9 cellular contexts compared by ENCODE assay signal in genomic region chr1:39407496-39407888, GRCh38.
DNase-seq lines count a peak whose midpoint lies in the region; ATAC-seq, FAIRE-seq and TF ChIP-seq lines count a peak whose summit lies in the region.
"Had no signal": no experiment of that assay in that cellular context is flagged by ENCODE, and none has a peak within 500 bp of the region (broad histone marks: within the 10 kb centered on the region; RNA-seq: fewer than 3 reads in every experiment).

No MANE protein-coding gene starts in this region.

- no peaks in the 10 kb centered on the region for H4K20me1 ChIP-seq in OCI-LY1 (ENCODE audit: insufficient read depth, low read length)
- H4K20me1 ChIP-seq in endothelial cell of umbilical vein (replicated peaks; ENCODE audit: control insufficient read depth, extremely low read depth, insufficient read depth, low read length): peaks cover 12% of the 10 kb centered on the region
- no peaks in the 10 kb centered on the region for H4K20me1 ChIP-seq in Karpas-422 (ENCODE audit: insufficient read depth, low read depth, low read length)

- H3K79me2 ChIP-seq in OCI-LY1 (ENCODE audit: insufficient read depth, low read length): no peaks in the 10 kb centered on the region
- H3K79me2 ChIP-seq in endothelial cell of umbilical vein (ENCODE audit: control insufficient read depth, insufficient read depth, low read length): peaks cover 52% of the 10 kb centered on the region
- H3K79me2 ChIP-seq in Karpas-422 (ENCODE audit: low read length): no peaks in the 10 kb centered on the region

- H3K9me3 ChIP-seq in OCI-LY1 (ENCODE audit: low read length) (no peaks in the 10 kb centered on the region), endothelial cell of umbilical vein (replicated peaks; ENCODE audit: control insufficient read depth, insufficient read depth, low read length) (no peaks in the 10 kb centered on the region), Karpas-422 (ENCODE audit: low read length) (no peaks in the 10 kb centered on the region)

- intact Hi-C loops in endothelial cell of umbilical vein (cut with micrococcal nuclease): loop anchor here (5.0 kb wide), 1 partner anchor 215 kb away; no protein-coding TSS in a partner anchor

- H3K36me3 ChIP-seq in OCI-LY1 (ENCODE audit: insufficient read depth, low read length) (no peaks in the 10 kb centered on the region), endothelial cell of umbilical vein (ENCODE audit: control insufficient read depth in 2 of 2, extremely low read depth in 1 of 2, insufficient read depth in 2 of 2, low read length in 2 of 2) (peaks cover 1 to 7% of the 10 kb centered on the region in 2 experiments), rectal smooth muscle tissue (ENCODE audit: control insufficient read depth, insufficient read depth, low read length) (no peaks in the 10 kb centered on the region), Karpas-422 (ENCODE audit: insufficient read depth, low read length) (no peaks in the 10 kb centered on the region)

- H2AFZ ChIP-seq in OCI-LY1 (ENCODE audit: low read length): no peak overlapping the region
- no peak overlapping the region for H2AFZ ChIP-seq in endothelial cell of umbilical vein (ENCODE audit: low read depth, low read length)
- H2AFZ ChIP-seq in Karpas-422 (ENCODE audit: low read length): no peak overlapping the region

- no peaks in the 10 kb centered on the region for H3K9me1 ChIP-seq in endothelial cell of umbilical vein (replicated peaks; ENCODE audit: control insufficient read depth, extremely low read depth, insufficient read depth, low read length)

- H3K27ac ChIP-seq in OCI-LY1 (ENCODE audit: low read depth, low read length, poor library complexity, severe bottlenecking): no peak overlapping the region
- H3K27ac ChIP-seq in endothelial cell of umbilical vein (ENCODE audit: insufficient read depth, low read depth, low read length): no peak overlapping the region
- H3K27ac ChIP-seq in rectal smooth muscle tissue (ENCODE audit: low read depth, low read length): peak overlapping the region; percentile 91
- H3K27ac ChIP-seq in Karpas-422 (ENCODE audit: low read length): no peak overlapping the region

- CTCF ChIA-PET in endothelial cell of umbilical vein (lab: Charles Lee): interaction anchor here (1.2 to 11.9 kb wide), 2 partner anchors 12 to 21 kb away, joined by 4 to 273 read pairs; no protein-coding TSS in a partner anchor

- no peak for TF ChIP-seq POLR2A in endothelial cell of umbilical vein (IDR thresholded peaks at IDR 0.05; ENCODE audit: low read depth, low read length)

- DNase-seq in GM12865 (ENCODE audit: low read depth) (no peak), endothelial cell of umbilical vein (ENCODE audit: low read depth, low spot score) (no peak), GM03348 (ENCODE audit: low spot score) (no peak), Karpas-422 (no peak), HuH-7 (ENCODE audit: low spot score) (no peak)

- H3F3A ChIP-seq in OCI-LY1 (ENCODE audit: insufficient read depth, low read length): no peaks in the 10 kb centered on the region

- H3K4me1 ChIP-seq in OCI-LY1 (ENCODE audit: insufficient read depth, low read length, severe bottlenecking): peaks cover 25% of the 10 kb centered on the region
- H3K4me1 ChIP-seq in endothelial cell of umbilical vein (ENCODE audit: control insufficient read depth, extremely low read depth, insufficient read depth, low read length): peaks cover 48% of the 10 kb centered on the region
- H3K4me1 ChIP-seq in rectal smooth muscle tissue (ENCODE audit: control insufficient read depth, insufficient read depth, low read length): peaks cover 36% of the 10 kb centered on the region
- H3K4me1 ChIP-seq in Karpas-422 (ENCODE audit: low read length): peaks cover 14% of the 10 kb centered on the region

- POLR2A ChIA-PET in endothelial cell of umbilical vein (lab: Charles Lee): no interaction called here

- no peak overlapping the region for H3K9ac ChIP-seq in OCI-LY1 (ENCODE audit: low read length)
- no peak overlapping the region for H3K9ac ChIP-seq in endothelial cell of umbilical vein (replicated peaks; ENCODE audit: extremely low read depth, insufficient read depth, low read length)
- no peak overlapping the region for H3K9ac ChIP-seq in rectal smooth muscle tissue (ENCODE audit: low read length)
- H3K9ac ChIP-seq in Karpas-422 (ENCODE audit: low read length): no peak overlapping the region

- H3K9me2 ChIP-seq in OCI-LY1 (ENCODE audit: low read depth, low read length) (no peaks in the 10 kb centered on the region), Karpas-422 (replicated peaks; ENCODE audit: insufficient read depth, low read length) (no peaks in the 10 kb centered on the region)

- TF ChIP-seq CTCF in GM12865 (IDR thresholded peaks at IDR 0.05; ENCODE audit: insufficient read depth, low read depth, low read length, missing control alignments) (no peak), OCI-LY1 (IDR thresholded peaks at IDR 0.05; ENCODE audit: low read length) (no peak), endothelial cell of umbilical vein (IDR thresholded peaks at IDR 0.05; ENCODE audit: extremely low read depth in 1 of 2, insufficient read depth in 1 of 2, low read depth in 1 of 2, low read length in 2 of 2) (no peak)

- no peak for FAIRE-seq in endothelial cell of umbilical vein (lab: Jason Lieb, UNC)
- FAIRE-seq: TTC549 had no signal

- H3K4me3 ChIP-seq in GM12865 (ENCODE audit: low read depth, low read length) (peak overlapping the region; percentile 70; the same call in 1 of the 2 replicates), OCI-LY1 (ENCODE audit: low read depth, low read length, poor library complexity, severe bottlenecking) (no peak overlapping the region), endothelial cell of umbilical vein (replicated peaks in 1 of 3; ENCODE audit: insufficient read depth in 1 of 3, low read depth in 1 of 3, low read length in 3 of 3) (no peak overlapping the region), rectal smooth muscle tissue (ENCODE audit: low read length) (no peak overlapping the region), Karpas-422 (ENCODE audit: low read length) (no peak overlapping the region)

- H3K27me3 ChIP-seq in OCI-LY1 (ENCODE audit: insufficient read depth, low read length): no peaks in the 10 kb centered on the region
- H3K27me3 ChIP-seq in endothelial cell of umbilical vein (ENCODE audit: control insufficient read depth in 2 of 2, insufficient read depth in 2 of 2, low read length in 2 of 2): no peaks in the 10 kb centered on the region
- H3K27me3 ChIP-seq in rectal smooth muscle tissue (ENCODE audit: control insufficient read depth, insufficient read depth, low read length): no peaks in the 10 kb centered on the region
- no peaks in the 10 kb centered on the region for H3K27me3 ChIP-seq in Karpas-422 (ENCODE audit: low read length)

- BruUV-seq in endothelial cell of umbilical vein (replicated peaks; lab: Mats Ljungman, UMichigan): no TSS peak

- H3K4me2 ChIP-seq in OCI-LY1 (ENCODE audit: low read length) (peak overlapping the region; percentile 78; the same call in 1 of the 2 replicates), endothelial cell of umbilical vein (ENCODE audit: insufficient read depth, low read length) (peak overlapping the region; percentile 53), Karpas-422 (ENCODE audit: low read depth, low read length, poor library complexity, severe bottlenecking) (no peak overlapping the region)

- ATAC-seq in GM18861 (IDR thresholded peaks at IDR 0.05; ENCODE audit: unreplicated experiment): no peak

- dilution Hi-C loops in endothelial cell of umbilical vein (cut with MboI; ENCODE audit: extremely low pct_ligation_motif_present, low sequenced_read_pairs): no loop called here

TF ChIP-seq in endothelial cell of umbilical vein, 7 proteins besides CTCF, POLR2A, EP300 and RAD21:
- no peak for TF ChIP-seq MYC (IDR thresholded peaks at IDR 0.05; ENCODE audit: low read depth, low read length)
- TF ChIP-seq GATA2 (IDR thresholded peaks at IDR 0.05; ENCODE audit: insufficient read depth, insufficient read length, low read depth, low read length): no peak
- no peak for TF ChIP-seq EZH2 (IDR thresholded peaks at IDR 0.05; ENCODE audit: borderline replicate concordance, low read depth, low read length, severe bottlenecking)
- no peak for TF ChIP-seq FOS (IDR thresholded peaks at IDR 0.05; ENCODE audit: borderline replicate concordance, insufficient read depth, low read length)
- TF ChIP-seq MAX (IDR thresholded peaks at IDR 0.05; ENCODE audit: insufficient read depth, insufficient read length): no peak
